11 cellular contexts compared by ENCODE assay signal in genomic region chr17:50266384-50267073, GRCh38. TPM values are rescaled to one million over a fixed set of nuclear protein-coding genes. Genes with fewer than 3 reads are reported as not detected.
DNase-seq lines count a peak whose midpoint lies in the region; ATAC-seq and TF ChIP-seq lines count a peak whose summit lies in the region.
"Had no signal": no experiment of that assay in that cellular context is flagged by ENCODE, and none has a peak within 500 bp of the region (broad histone marks: within the 10 kb centered on the region; RNA-seq: fewer than 3 reads in every experiment).

No MANE protein-coding gene starts in this region.

- H3K9ac ChIP-seq in adipocyte (ENCODE audit: low read length): peak overlapping the region; percentile 76

- H3K27ac ChIP-seq in left ventricle myocardium inferior (replicated peaks) (no peak overlapping the region), aorta (ENCODE audit: low read depth in 1 of 2, low read length in 2 of 2) (no peak overlapping the region)
- H3K27ac ChIP-seq: HL-60 had no signal

- H3K4me1 ChIP-seq in left ventricle myocardium inferior (peaks cover 20% of the 10 kb centered on the region), adipocyte (ENCODE audit: control insufficient read depth, insufficient read depth, low read length) (peaks cover 72% of the 10 kb centered on the region), aorta (ENCODE audit: control insufficient read depth in 1 of 2, insufficient read depth in 2 of 2, low read length in 2 of 2) (peaks cover 0 to 3% of the 10 kb centered on the region in 2 donors)

- intact Hi-C loops in Right ventricle myocardium superior (cut with DNase I): no loop called here
- intact Hi-C loops in left ventricle myocardium inferior (cut with micrococcal nuclease): no loop called here
- intact Hi-C loops in aorta (cut with DNase I): loop anchor here in 1 of 2 donors (1.0 kb wide), 1 partner anchor 66 kb away; no protein-coding TSS in a partner anchor

- WGBS in aorta, 2 donors: 7 to 8% methylated on average over 13 of the region's 13 CpGs

- H3K36me3 ChIP-seq in left ventricle myocardium inferior (no peaks in the 10 kb centered on the region), adipocyte (ENCODE audit: control insufficient read depth, insufficient read depth, low read length, severe bottlenecking) (no peaks in the 10 kb centered on the region), aorta (ENCODE audit: control insufficient read depth in 1 of 2, insufficient read depth in 2 of 2, low read length in 1 of 2) (no peaks in the 10 kb centered on the region)

- DNase-seq in Right ventricle myocardium superior (peak; percentile 61), left ventricle myocardium inferior (no peak), adipocyte (ENCODE audit: low read depth) (peak; percentile 92), kidney glomerular epithelial cell (lab: John Stamatoyannopoulos, UW) (peak; percentile 76), aorta (peak; percentile 87 to 88), NCI-H2171 treated with DMSO at 0.1 percent for 48 hours (lab: John Stamatoyannopoulos, UW) (no peak)
- DNase-seq: activated CD8-positive, alpha-beta memory T cell treated with anti-CD3 and anti-CD28 coated beads, Interleukin-2, amount 10 ng/mL, durations not matched to agents 7 days and 5 days had no signal

- H3K4me3 ChIP-seq in left ventricle myocardium inferior (no peak overlapping the region), adipocyte (ENCODE audit: low read length) (peak overlapping the region; percentile 55), aorta (ENCODE audit: low read length in 2 of 2) (no peak overlapping the region)

- no peak for ATAC-seq in Right ventricle myocardium superior (ENCODE audit: poor library complexity)
- peak; percentile 69 for ATAC-seq in aorta (ENCODE audit: low FRiP score)
- no peak for ATAC-seq in HG03571 (IDR thresholded peaks at IDR 0.05; ENCODE audit: unreplicated experiment)
- ATAC-seq in HG03280 (IDR thresholded peaks at IDR 0.05; ENCODE audit: unreplicated experiment): no peak
- ATAC-seq: activated CD8-positive, alpha-beta memory T cell treated with anti-CD3 and anti-CD28 coated beads, Interleukin-2, amount 10 ng/mL, durations not matched to agents 7 days and 5 days had no signal

- H3K9me3 ChIP-seq in left ventricle myocardium inferior (replicated peaks) (no peaks in the 10 kb centered on the region), adipocyte (ENCODE audit: control insufficient read depth, low read length) (no peaks in the 10 kb centered on the region), aorta (ENCODE audit: control insufficient read depth, low read length) (no peaks in the 10 kb centered on the region)

- H3K27me3 ChIP-seq in left ventricle myocardium inferior (ENCODE audit: low read depth): peaks cover 39% of the 10 kb centered on the region
- no peaks in the 10 kb centered on the region for H3K27me3 ChIP-seq in adipocyte (replicated peaks; ENCODE audit: control insufficient read depth, insufficient read depth, low read length)
- H3K27me3 ChIP-seq in aorta (ENCODE audit: control insufficient read depth in 1 of 2, insufficient read depth in 2 of 2, low read length in 1 of 2): no peaks in the 10 kb centered on the region

- no peak for TF ChIP-seq CTCF in left ventricle myocardium inferior (IDR thresholded peaks at IDR 0.05; ENCODE audit: borderline replicate concordance)

RNA-seq across cellular contexts. Expression of gene TMEM92, which starts 7.7 kb away (rescaled TPM):
- total RNA-seq in Right ventricle myocardium superior (not detected), left ventricle myocardium inferior (not detected), aorta (1 to 10 TPM in 1 of 2 donors, under 1 TPM in 1; 0.94 to 1.4 TPM)
- 10 to 100 TPM in 1 of 2 donors, not detected in 1; 12.4 TPM for polyA plus RNA-seq in aorta
- total RNA-seq: subcutaneous adipose tissue had no signal

Comparison
In these comparisons a context has a peak if more than half of its experiments do, and no peak if none do; other contexts are left out.
1. DNase-seq: peak in Right ventricle myocardium superior (single experiment), adipocyte (single experiment), kidney glomerular epithelial cell (single experiment) and aorta (2 of 2); none in left ventricle myocardium inferior (single experiment) and NCI-H2171 treated with DMSO at 0.1 percent for 48 hours (single experiment).